22 cellular contexts compared by ENCODE assay signal in genomic region chr2:221318751-221319150, GRCh38.
"Had no signal": no experiment of that assay in that cellular context is flagged by ENCODE, and none has a peak within 500 bp of the region (broad histone marks: within the 10 kb centered on the region; RNA-seq: fewer than 3 reads in every experiment).

No MANE protein-coding gene starts in this region.

- H3K4me2 ChIP-seq: SK-N-SH had no signal

- H3K9me2 ChIP-seq: SK-N-SH had no signal

- H3K36me3 ChIP-seq: SJCRH30, WERI-Rb-1 had no signal

- H3K27me3 ChIP-seq: SJCRH30 had no signal

- H3K27ac ChIP-seq: SJCRH30, WERI-Rb-1 had no signal

- ATAC-seq: activated CD4-positive, alpha-beta T cell treated with anti-CD3 and anti-CD28 coated beads for 36 hours; activated CD8-positive, alpha-beta T cell treated with anti-CD3 and anti-CD28 coated beads for 36 hours; Panc1; Right ventricle myocardium inferior had no signal

- DNase-seq: activated CD4-positive, alpha-beta T cell treated with anti-CD3 and anti-CD28 coated beads for 36 hours; activated CD8-positive, alpha-beta memory T cell treated with anti-CD3 and anti-CD28 coated beads, Interleukin-2, amount 50 U/mL, for 4 hours; activated CD8-positive, alpha-beta T cell treated with anti-CD3 and anti-CD28 coated beads for 36 hours; activated effector memory CD4-positive, alpha-beta T cell treated with Interleukin-2 at 50 U/mL for 16 hours; activated naive CD4-positive, alpha-beta T cell; aorta; KG1; NCI-H1092; NCI-H1930; NCI-H2171; NCI-H226; NCI-H526; NCI-H774; NK-92 treated with Interleukin-12 subunit alpha and Interleukin-12 subunit beta, amount 100 ng/mL, for 24 hours; OCI-M1; RPMI8226; SJCRH30; SK-N-SH; T-helper 1 cell; WERI-Rb-1 had no signal

- H3K4me3 ChIP-seq: SJCRH30 had no signal

- H3K9me3 ChIP-seq: SJCRH30, SK-N-SH had no signal

- H3K9ac ChIP-seq: SK-N-SH had no signal

- H3K4me1 ChIP-seq: SJCRH30 had no signal
